ENCODE assay signal across 18 cellular contexts in the genomic region with DNA sequence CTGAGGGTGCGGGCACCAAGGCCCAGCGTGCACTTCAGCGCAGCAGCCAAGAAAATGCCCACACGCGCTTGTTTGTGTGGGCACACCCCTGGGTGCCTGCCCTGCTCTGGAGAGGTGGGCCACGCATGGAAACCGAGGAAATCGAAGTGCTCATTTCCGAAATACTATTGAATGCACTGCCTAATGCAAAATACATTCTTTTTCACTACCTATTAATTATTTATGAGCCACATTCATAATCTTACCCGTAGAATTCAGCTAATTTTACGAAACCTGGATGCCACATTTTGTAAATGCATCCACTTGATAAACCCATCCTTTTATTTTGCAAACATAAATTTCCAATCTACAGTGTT. TPM values are rescaled to one million over a fixed set of nuclear protein-coding genes. Genes with fewer than 3 reads are reported as not detected.
DNase-seq lines count a peak whose midpoint lies in the region; ATAC-seq and TF ChIP-seq lines count a peak whose summit lies in the region.
"Had no signal": no experiment of that assay in that cellular context is flagged by ENCODE, and none has a peak within 500 bp of the region (broad histone marks: within the 10 kb centered on the region; RNA-seq: fewer than 3 reads in every experiment).

No MANE protein-coding gene starts in this region.

- DNase-seq in NCI-H1105 treated with DMSO at 0.1 percent for 48 hours (lab: John Stamatoyannopoulos, UW) (peak; percentile 40), NCI-H1105 (lab: John Stamatoyannopoulos, UW) (no peak), astrocyte of the cerebellum (ENCODE audit: low read depth) (no peak), substantia nigra (lab: John Stamatoyannopoulos, UW) (no peak), immature natural killer cell (no peak), GM20000 (ENCODE audit: low spot score) (no peak)
- DNase-seq: activated CD4-positive, alpha-beta T cell treated with anti-CD3 and anti-CD28 coated beads, Interleukin-2, amount 50 U/mL, for 1 hour; activated CD8-positive, alpha-beta memory T cell treated with anti-CD3 and anti-CD28 coated beads, Interleukin-2, amount 50 U/mL, for 48 hours; AML-193; esophagus squamous epithelium; GF-D8 had no signal

- no peaks in the 10 kb centered on the region for H3K9me3 ChIP-seq in iPS-20b (ENCODE audit: insufficient read depth, low read depth, low read length)
- H3K9me3 ChIP-seq: esophagus squamous epithelium, gastrocnemius medialis, SK-N-SH had no signal

- in situ Hi-C loops in astrocyte of the cerebellum (cut with HindIII; ENCODE audit: low sequenced_read_pairs) = no loop called here

- no peak overlapping the region for H3K27ac Mint-ChIP-seq in immature natural killer cell
- H3K27ac Mint-ChIP-seq: activated naive CD8-positive, alpha-beta T cell; activated T-helper 2 cell treated with anti-CD3 and anti-CD28 coated beads, Interferon-gamma antibody, Interleukin-2, Interleukin-4, amounts not matched to agents 10 μg/mL and 5 μg/mL and 100 μg/mL, durations not matched to agents 14 hours and 24 hours and 36 hours; natural killer cell treated with Interleukin-12 subunit alpha and Interleukin-12 subunit beta and Interleukin-15 and Interleukin-18, amount 100 ng/mL, for 72 hours had no signal

- TF ChIP-seq CTCF in astrocyte of the cerebellum (IDR thresholded peaks at IDR 0.05; ENCODE audit: low read depth, low read length, missing control alignments) (no peak), GM20000 (IDR thresholded peaks at IDR 0.05; ENCODE audit: extremely low read depth, missing control alignments) (no peak)

- no peaks in the 10 kb centered on the region for H3K36me3 Mint-ChIP-seq in immature natural killer cell
- H3K36me3 Mint-ChIP-seq: activated naive CD8-positive, alpha-beta T cell; natural killer cell treated with Interleukin-12 subunit alpha and Interleukin-12 subunit beta and Interleukin-15 and Interleukin-18, amount 100 ng/mL, for 72 hours had no signal

- ATAC-seq in GM21717 (IDR thresholded peaks at IDR 0.05; ENCODE audit: unreplicated experiment) = no peak
- ATAC-seq: gastrocnemius medialis had no signal

- H3K9me3 Mint-ChIP-seq in immature natural killer cell = peaks cover 0 to 9% (median 2%) of the 10 kb centered on the region in 6 donors
- H3K9me3 Mint-ChIP-seq: activated T-helper 2 cell treated with anti-CD3 and anti-CD28 coated beads, Interferon-gamma antibody, Interleukin-2, Interleukin-4, amounts not matched to agents 10 μg/mL and 5 μg/mL and 100 μg/mL, durations not matched to agents 14 hours and 24 hours and 36 hours; natural killer cell treated with Interleukin-12 subunit alpha and Interleukin-12 subunit beta and Interleukin-15 and Interleukin-18, amount 100 ng/mL, for 72 hours had no signal

- no peaks in the 10 kb centered on the region for H3K4me1 Mint-ChIP-seq in immature natural killer cell

- peaks cover 8 to 17% (median 8%) of the 10 kb centered on the region in 3 donors for H3K27me3 Mint-ChIP-seq in immature natural killer cell (ENCODE audit: low read depth in 3 of 3)

- peaks cover under 1% of the 10 kb centered on the region; the same call in 1 of the 2 replicates for H3K4me1 ChIP-seq in iPS-20b (ENCODE audit: insufficient read depth, low read length)
- H3K4me1 ChIP-seq: gastrocnemius medialis had no signal

- H3K4me3 Mint-ChIP-seq in immature natural killer cell = peak overlapping the region in 1 of 5 donors; percentile 6
- H3K4me3 Mint-ChIP-seq: activated naive CD8-positive, alpha-beta T cell; natural killer cell treated with Interleukin-12 subunit alpha and Interleukin-12 subunit beta and Interleukin-15 and Interleukin-18, amount 100 ng/mL, for 72 hours had no signal

- peaks cover 57% of the 10 kb centered on the region for H3K27me3 ChIP-seq in iPS-20b (ENCODE audit: insufficient read depth, low read length)

- H3K9ac ChIP-seq in iPS-20b (ENCODE audit: low read depth, low read length) = no peak overlapping the region
- H3K9ac ChIP-seq: SK-N-SH had no signal

- H3K4me3 ChIP-seq in astrocyte of the cerebellum (ENCODE audit: low read depth, low read length) = peak overlapping the region; percentile 43
- H3K4me3 ChIP-seq in iPS-20b (ENCODE audit: low read length) = peak overlapping the region; percentile 79; the same call in 1 of the 2 replicates
- H3K4me3 ChIP-seq: gastrocnemius medialis had no signal

- no peak overlapping the region for H3K27ac ChIP-seq in iPS-20b (ENCODE audit: low read length)
- H3K27ac ChIP-seq in substantia nigra (ENCODE audit: low read depth, low read length, poor library complexity, severe bottlenecking) = peak overlapping the region; percentile 18
- H3K27ac ChIP-seq: esophagus squamous epithelium, gastrocnemius medialis had no signal

- H3K36me3 ChIP-seq in iPS-20b (ENCODE audit: insufficient read depth, low read depth, low read length) = no peaks in the 10 kb centered on the region
- H3K36me3 ChIP-seq: esophagus squamous epithelium, gastrocnemius medialis had no signal

RNA-seq across cellular contexts. Expression of gene DSCAM, which starts 4.8 kb away (rescaled TPM):
- polyA plus RNA-seq in immature natural killer cell = not detected
- polyA plus RNA-seq: SK-N-SH had no signal
